In genomic region chr3:21919383-21919782, GRCh38 we compare ENCODE assay signal across 17 cellular contexts.
DNase-seq lines count a peak whose midpoint lies in the region; ATAC-seq and TF ChIP-seq lines count a peak whose summit lies in the region.
"Had no signal": no experiment of that assay in that cellular context is flagged by ENCODE, and none has a peak within 500 bp of the region (broad histone marks: within the 10 kb centered on the region; RNA-seq: fewer than 3 reads in every experiment).

No MANE protein-coding gene starts in this region.

- H3K4me1 Mint-ChIP-seq in stimulated activated effector memory CD8-positive, alpha-beta T cell treated with anti-CD3 and anti-CD28 coated beads, Interleukin-12 subunit alpha, Interleukin-12 subunit beta, amount 100 ng/mL, for 72 hours, result no peaks in the 10 kb centered on the region
- H3K4me1 Mint-ChIP-seq in osteocyte (ENCODE audit: unreplicated experiment), result peaks cover 10% of the 10 kb centered on the region
- H3K4me1 Mint-ChIP-seq: CD8-positive, alpha-beta memory T cell; IgD-negative memory B cell had no signal

- H3K9me2 ChIP-seq in SK-N-SH, result no peaks in the 10 kb centered on the region

- H3K36me3 ChIP-seq in SK-N-SH (replicated peaks in 1 of 2; ENCODE audit: control insufficient read depth in 1 of 2, insufficient read depth in 2 of 2, low read length in 1 of 2), result no peaks in the 10 kb centered on the region
- H3K36me3 ChIP-seq in A673 (ENCODE audit: insufficient read depth, low read length, poor library complexity, severe bottlenecking), result no peaks in the 10 kb centered on the region
- H3K36me3 ChIP-seq: BLaER1 had no signal

- no peak overlapping the region for H3K9ac ChIP-seq in SK-N-SH
- H3K9ac ChIP-seq: BLaER1 had no signal

- H3K4me3 ChIP-seq in SK-N-SH (ENCODE audit: low read depth in 2 of 2, low read length in 1 of 2) (no peak overlapping the region), A673 (ENCODE audit: low read depth, low read length, poor library complexity, severe bottlenecking) (no peak overlapping the region)
- H3K4me3 ChIP-seq: BLaER1, GM23338 had no signal

- H3K4me1 ChIP-seq in SK-N-SH (ENCODE audit: control insufficient read depth in 1 of 2, insufficient read depth in 2 of 2, low read depth in 1 of 2, low read length in 1 of 2), result peaks cover 0 to 15% of the 10 kb centered on the region in 2 experiments; a peak in 2 of 4 replicates
- H3K4me1 ChIP-seq in A673 (ENCODE audit: insufficient read depth, low read length, poor library complexity, severe bottlenecking), result no peaks in the 10 kb centered on the region
- H3K4me1 ChIP-seq: BLaER1, Caco-2 had no signal

- no peaks in the 10 kb centered on the region for H3K27me3 Mint-ChIP-seq in osteocyte (ENCODE audit: unreplicated experiment)
- H3K27me3 Mint-ChIP-seq: CD8-positive, alpha-beta memory T cell; IgD-negative memory B cell had no signal

- CTCF ChIA-PET in SK-N-SH (lab: Yijun Ruan, JAX) (no interaction called here), A673 (lab: Charles Lee) (no interaction called here)

- intact Hi-C loops in A673 (cut with micrococcal nuclease; ENCODE audit: unreplicated experiment), result no loop called here

- DNase-seq in SK-N-SH, result no peak
- peak; percentile 15 for DNase-seq in NCI-H526 treated with DMSO at 0.1 percent for 48 hours (lab: John Stamatoyannopoulos, UW)
- DNase-seq in fibroblast of peridontal ligament (ENCODE audit: extremely low read depth), result peak; percentile 9
- no peak for DNase-seq in A673 (ENCODE audit: low spot score)
- no peak for DNase-seq in stimulated activated effector memory CD8-positive, alpha-beta T cell treated with anti-CD3 and anti-CD28 coated beads, Interleukin-12 subunit alpha, Interleukin-12 subunit beta, amount 100 ng/mL, for 72 hours (ENCODE audit: low spot score in 2 of 2)
- no peak for DNase-seq in osteocyte (ENCODE audit: extremely low spot score, unreplicated experiment)
- DNase-seq: AML-193; Caco-2; CD8-positive, alpha-beta memory T cell; DMS53; H7 had no signal

- no peaks in the 10 kb centered on the region; the same call in 1 of the 2 replicates for H3K79me2 ChIP-seq in SK-N-SH (ENCODE audit: insufficient read depth)

- TF ChIP-seq EP300 in SK-N-SH (IDR thresholded peaks at IDR 0.05; ENCODE audit: borderline replicate concordance in 1 of 2, low read depth in 1 of 2, low read length in 1 of 2), result no peak

- ATAC-seq in SK-N-SH treated with all-trans-retinoic acid at 6 μM for 48 hours (no peak), GM19023 (IDR thresholded peaks at IDR 0.05; ENCODE audit: unreplicated experiment) (no peak)
- no peak for ATAC-seq in stimulated activated effector memory CD8-positive, alpha-beta T cell treated with anti-CD3 and anti-CD28 coated beads, Interleukin-12 subunit alpha, Interleukin-12 subunit beta, amount 100 ng/mL, for 72 hours
- ATAC-seq: GM23338 had no signal

- peak overlapping the region; percentile 13; the same call in 1 of the 2 replicates for H3K4me2 ChIP-seq in SK-N-SH
- H3K4me2 ChIP-seq: BLaER1, GM23338 had no signal

- 0 out of 2 replicates have a peak overlapping the region, but pooled peaks have one; percentile 13 for H2AFZ ChIP-seq in SK-N-SH (ENCODE audit: low read depth)
- H2AFZ ChIP-seq: GM23338 had no signal

- 50% methylated on average over 2 of the region's 2 CpGs for whole genome bisulfite sequencing in SK-N-SH (ENCODE audit: low lambda C conversion rate)

- H3K4me3 Mint-ChIP-seq in stimulated activated effector memory CD8-positive, alpha-beta T cell treated with anti-CD3 and anti-CD28 coated beads, Interleukin-12 subunit alpha, Interleukin-12 subunit beta, amount 100 ng/mL, for 72 hours, result no peak overlapping the region
- H3K4me3 Mint-ChIP-seq in osteocyte (ENCODE audit: unreplicated experiment), result no peak overlapping the region
- H3K4me3 Mint-ChIP-seq: CD8-positive, alpha-beta memory T cell; GM23338; IgD-negative memory B cell had no signal

- H3K9me3 ChIP-seq in SK-N-SH (no peaks in the 10 kb centered on the region), A673 (ENCODE audit: low read depth, low read length, poor library complexity, severe bottlenecking) (peaks cover 28% of the 10 kb centered on the region)
- H3K9me3 ChIP-seq: BLaER1, Caco-2 had no signal

- peaks cover 24% of the 10 kb centered on the region for H3K9me3 Mint-ChIP-seq in stimulated activated effector memory CD8-positive, alpha-beta T cell treated with anti-CD3 and anti-CD28 coated beads, Interleukin-12 subunit alpha, Interleukin-12 subunit beta, amount 100 ng/mL, for 72 hours
- H3K9me3 Mint-ChIP-seq in osteocyte (ENCODE audit: unreplicated experiment), result no peaks in the 10 kb centered on the region
- H3K9me3 Mint-ChIP-seq: GM23338 had no signal

- H4K20me1 ChIP-seq in SK-N-SH (ENCODE audit: insufficient read depth), result no peaks in the 10 kb centered on the region
- H4K20me1 ChIP-seq: BLaER1 had no signal

- no peak overlapping the region for H3K27ac Mint-ChIP-seq in stimulated activated effector memory CD8-positive, alpha-beta T cell treated with anti-CD3 and anti-CD28 coated beads, Interleukin-12 subunit alpha, Interleukin-12 subunit beta, amount 100 ng/mL, for 72 hours
- H3K27ac Mint-ChIP-seq in osteocyte (ENCODE audit: unreplicated experiment), result no peak overlapping the region
- H3K27ac Mint-ChIP-seq: CD8-positive, alpha-beta memory T cell; GM23338; IgD-negative memory B cell had no signal

- H3K27me3 ChIP-seq in SK-N-SH (ENCODE audit: insufficient read depth), result no peaks in the 10 kb centered on the region
- no peaks in the 10 kb centered on the region for H3K27me3 ChIP-seq in A673 (replicated peaks; ENCODE audit: insufficient read depth, low read depth, low read length, poor library complexity)
- H3K27me3 ChIP-seq: BLaER1 had no signal

- peak overlapping the region in 1 of 2 experiments; percentile 25; a peak in 1 of 4 replicates for H3K27ac ChIP-seq in SK-N-SH (ENCODE audit: low read depth in 2 of 2, low read length in 1 of 2)
- H3K27ac ChIP-seq in A673 (ENCODE audit: low read depth, low read length, poor library complexity, severe bottlenecking), result no peak overlapping the region
- H3K27ac ChIP-seq: 22Rv1, BLaER1 had no signal

- TF ChIP-seq RAD21 in SK-N-SH (IDR thresholded peaks at IDR 0.05; ENCODE audit: low read length), result no peak

- H3K36me3 Mint-ChIP-seq in stimulated activated effector memory CD8-positive, alpha-beta T cell treated with anti-CD3 and anti-CD28 coated beads, Interleukin-12 subunit alpha, Interleukin-12 subunit beta, amount 100 ng/mL, for 72 hours, result no peaks in the 10 kb centered on the region
- H3K36me3 Mint-ChIP-seq in osteocyte (ENCODE audit: unreplicated experiment), result no peaks in the 10 kb centered on the region
- H3K36me3 Mint-ChIP-seq: CD8-positive, alpha-beta memory T cell; IgD-negative memory B cell had no signal

- BruUV-seq in A673 (replicated peaks; lab: Mats Ljungman, UMichigan), result no TSS peak

- TF ChIP-seq CTCF in SK-N-SH (IDR thresholded peaks at IDR 0.05) (no peak), A673 (conservative IDR thresholded peaks at IDR 0.05; ENCODE audit: low read depth, low read length) (no peak), osteocyte (IDR thresholded peaks at IDR 0.05) (no peak)

- peaks cover 3% of the 10 kb centered on the region for H3F3A ChIP-seq in SK-N-SH (replicated peaks; ENCODE audit: insufficient read depth)

- POLR2A ChIA-PET in SK-N-SH (lab: Yijun Ruan, JAX), result interaction anchor here (0.7 kb wide), 1 partner anchor 50 kb away, joined by 4 read pairs; no protein-coding TSS in a partner anchor
- POLR2A ChIA-PET in A673 (lab: Charles Lee; ENCODE audit: low non-redundant PET), result no interaction called here

TF ChIP-seq in SK-N-SH, 30 proteins besides CTCF, POLR2A, EP300 and RAD21 (continues in another document):
- no peak for TF ChIP-seq SMC3 (IDR thresholded peaks at IDR 0.05; ENCODE audit: low read depth, low read length)
- TF ChIP-seq MXI1 (IDR thresholded peaks at IDR 0.05; ENCODE audit: low read depth, low read length), result no peak
- no peak for TF ChIP-seq RXRA (IDR thresholded peaks at IDR 0.05; ENCODE audit: borderline replicate concordance, low read depth)
- no peak for TF ChIP-seq PBX3 (IDR thresholded peaks at IDR 0.05)

TF ChIP-seq in SK-N-SH treated with all-trans-retinoic acid at 6 μM for 48 hours, 23 proteins besides CTCF, POLR2A, EP300 and RAD21 (continues in another document):
- no peak for TF ChIP-seq PATZ1 (CRISPR knock-in tag; IDR thresholded peaks at IDR 0.05; ENCODE audit: borderline replicate concordance)
- TF ChIP-seq TCF4 (CRISPR knock-in tag; IDR thresholded peaks at IDR 0.05; ENCODE audit: borderline replicate concordance), result no peak

Comparison
In these comparisons a context has a peak if more than half of its experiments do, and no peak if none do; other contexts are left out.
1. DNase-seq: peak in NCI-H526 treated with DMSO at 0.1 percent for 48 hours (single experiment) and fibroblast of peridontal ligament (single experiment); none in SK-N-SH (single experiment), A673 (single experiment), stimulated activated effector memory CD8-positive, alpha-beta T cell treated with anti-CD3 and anti-CD28 coated beads, Interleukin-12 subunit alpha, Interleukin-12 subunit beta, amount 100 ng/mL, for 72 hours (0 of 2) and osteocyte (single experiment).